15 cellular contexts compared by ENCODE assay signal in the genomic region with DNA sequence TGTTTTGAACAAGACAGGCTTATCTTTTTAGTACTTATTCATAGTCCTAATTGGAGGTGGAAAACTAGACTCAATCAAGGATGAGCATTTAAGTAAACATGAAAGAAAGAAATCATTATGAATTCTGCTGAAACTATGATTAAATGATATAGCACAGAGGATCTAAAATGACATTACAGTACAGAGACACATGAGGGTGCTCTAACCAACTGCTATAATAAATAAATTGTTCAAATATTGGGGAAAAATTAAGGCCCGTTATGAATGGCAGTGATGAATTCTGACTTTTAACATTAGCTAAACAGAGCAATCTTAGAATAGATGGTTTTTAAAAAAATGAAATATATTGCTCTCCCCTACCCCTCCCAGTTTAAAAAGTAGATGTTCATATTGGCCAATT. TPM values are rescaled to one million over a fixed set of nuclear protein-coding genes. Genes with fewer than 3 reads are reported as not detected.
DNase-seq lines count a peak whose midpoint lies in the region; ATAC-seq, FAIRE-seq and TF ChIP-seq lines count a peak whose summit lies in the region.
"Had no signal": no experiment of that assay in that cellular context is flagged by ENCODE, and none has a peak within 500 bp of the region (broad histone marks: within the 10 kb centered on the region; RNA-seq: fewer than 3 reads in every experiment).

No MANE protein-coding gene starts in this region.

- peaks cover 16% of the 10 kb centered on the region for H3K27me3 Mint-ChIP-seq in astrocyte (ENCODE audit: low read depth, unreplicated experiment)
- H3K27me3 Mint-ChIP-seq in activated T-helper 1 cell treated with anti-CD3 and anti-CD28 coated beads, Interleukin-12 subunit alpha, Interleukin-12 subunit beta, Interleukin-2, Interleukin-4 antibody, amounts not matched to agents 30 ng/mL and 10 ng/mL and 1 ng/mL, durations not matched to agents 14 hours and 24 hours and 36 hours (ENCODE audit: insufficient read depth) = peaks cover 2% of the 10 kb centered on the region

- no peaks in the 10 kb centered on the region for H3K27me3 ChIP-seq in astrocyte (ENCODE audit: insufficient read depth, low read length)
- H3K27me3 ChIP-seq: pancreas had no signal

- H3K4me2 ChIP-seq in A549 (no peak overlapping the region), astrocyte (ENCODE audit: low read length) (no peak overlapping the region)

- H3K4me3 Mint-ChIP-seq in astrocyte (ENCODE audit: unreplicated experiment) = no peak overlapping the region
- no peak overlapping the region for H3K4me3 Mint-ChIP-seq in activated T-helper 1 cell treated with anti-CD3 and anti-CD28 coated beads, Interleukin-12 subunit alpha, Interleukin-12 subunit beta, Interleukin-2, Interleukin-4 antibody, amounts not matched to agents 30 ng/mL and 10 ng/mL and 1 ng/mL, durations not matched to agents 14 hours and 24 hours and 36 hours
- H3K4me3 Mint-ChIP-seq: activated T-cell treated with anti-CD3 and anti-CD28 coated beads, Interleukin-2, amount 50 U/mL, for 72 hours had no signal

- no peaks in the 10 kb centered on the region for H3K4me1 ChIP-seq in A549
- no peaks in the 10 kb centered on the region for H3K4me1 ChIP-seq in astrocyte (ENCODE audit: insufficient read depth, low read length)

- WGBS in A549 (ENCODE audit: missing lambda C conversion rate) = 25% methylated on average over 1 of the region's 1 CpG

- POLR2A ChIA-PET in A549 (lab: Yijun Ruan, JAX) = no interaction called here

- TF ChIP-seq EP300 in A549 (IDR thresholded peaks at IDR 0.05) = no peak

- CTCF ChIA-PET in A549 (lab: Yijun Ruan, JAX) = interaction anchor here (1.6 kb wide), 1 partner anchor 21 kb away, joined by 3 read pairs; no protein-coding TSS in a partner anchor

- H3K9me3 Mint-ChIP-seq in astrocyte (ENCODE audit: unreplicated experiment) = no peaks in the 10 kb centered on the region
- no peaks in the 10 kb centered on the region for H3K9me3 Mint-ChIP-seq in activated T-helper 1 cell treated with anti-CD3 and anti-CD28 coated beads, Interleukin-12 subunit alpha, Interleukin-12 subunit beta, Interleukin-2, Interleukin-4 antibody, amounts not matched to agents 30 ng/mL and 10 ng/mL and 1 ng/mL, durations not matched to agents 14 hours and 24 hours and 36 hours
- H3K9me3 Mint-ChIP-seq: activated T-cell treated with anti-CD3 and anti-CD28 coated beads, Interleukin-2, amount 50 U/mL, for 72 hours had no signal

- H3K27ac ChIP-seq in A549 (no peak overlapping the region), astrocyte (ENCODE audit: low read depth, low read length) (no peak overlapping the region)
- H3K27ac ChIP-seq: pancreas had no signal

- H3K9me3 ChIP-seq in A549 (no peaks in the 10 kb centered on the region), astrocyte (ENCODE audit: insufficient read depth, low read depth, low read length) (no peaks in the 10 kb centered on the region)
- H3K9me3 ChIP-seq: pancreas had no signal

- FAIRE-seq in A549 (lab: Jason Lieb, UNC) (peak; percentile 28), astrocyte (lab: Jason Lieb, UNC) (no peak), frontal cortex (lab: Jason Lieb, UNC) (peak; percentile 30)
- FAIRE-seq: pancreas had no signal

- no peak overlapping the region for H2AFZ ChIP-seq in astrocyte (ENCODE audit: low read depth, low read length)

- H3K27ac Mint-ChIP-seq in astrocyte (ENCODE audit: unreplicated experiment) = no peak overlapping the region
- no peak overlapping the region for H3K27ac Mint-ChIP-seq in activated T-helper 1 cell treated with anti-CD3 and anti-CD28 coated beads, Interleukin-12 subunit alpha, Interleukin-12 subunit beta, Interleukin-2, Interleukin-4 antibody, amounts not matched to agents 30 ng/mL and 10 ng/mL and 1 ng/mL, durations not matched to agents 14 hours and 24 hours and 36 hours
- H3K27ac Mint-ChIP-seq: activated T-cell treated with anti-CD3 and anti-CD28 coated beads, Interleukin-2, amount 50 U/mL, for 72 hours had no signal

- no peak overlapping the region for H3K9ac ChIP-seq in astrocyte (ENCODE audit: low read length)

- intact Hi-C loops in activated T-helper 1 cell treated with anti-CD3 and anti-CD28 coated beads, Interleukin-12 subunit alpha, Interleukin-12 subunit beta, Interleukin-2, Interleukin-4 antibody, amounts not matched to agents 30 ng/mL and 10 ng/mL and 1 ng/mL, durations not matched to agents 14 hours and 24 hours and 36 hours (cut with micrococcal nuclease) = no loop called here

- TF ChIP-seq POLR2A in A549 (IDR thresholded peaks at IDR 0.05; ENCODE audit: low read length) = no peak

- no peaks in the 10 kb centered on the region for H4K20me1 ChIP-seq in astrocyte (ENCODE audit: insufficient read depth, low read length)

- 0 out of 6 replicates have a peak, but pooled peaks of 1 of the 2 experiments have one; percentile 41 for ATAC-seq in A549
- ATAC-seq: activated T-cell treated with anti-CD3 and anti-CD28 coated beads, Interleukin-2, amount 50 U/mL, for 72 hours; pancreas had no signal

- no peaks in the 10 kb centered on the region for H3K36me3 ChIP-seq in astrocyte (ENCODE audit: insufficient read depth, low read length)
- H3K36me3 ChIP-seq: pancreas had no signal

- H3K36me3 Mint-ChIP-seq in astrocyte (ENCODE audit: low read depth, unreplicated experiment) = no peaks in the 10 kb centered on the region
- H3K36me3 Mint-ChIP-seq in activated T-helper 1 cell treated with anti-CD3 and anti-CD28 coated beads, Interleukin-12 subunit alpha, Interleukin-12 subunit beta, Interleukin-2, Interleukin-4 antibody, amounts not matched to agents 30 ng/mL and 10 ng/mL and 1 ng/mL, durations not matched to agents 14 hours and 24 hours and 36 hours (ENCODE audit: low read depth) = no peaks in the 10 kb centered on the region

- DNase-seq in A549 (ENCODE audit: low read depth in 1 of 2, low spot score in 1 of 2) (no peak), HT-29 (ENCODE audit: low spot score) (peak; percentile 41), astrocyte (ENCODE audit: low read depth) (no peak), frontal cortex (ENCODE audit: low spot score in 2 of 2) (no peak), SHP77 (lab: John Stamatoyannopoulos, UW) (no peak), NCI-H510A (lab: John Stamatoyannopoulos, UW) (no peak), H4 (ENCODE audit: low spot score) (no peak)
- no peak for DNase-seq in activated T-helper 1 cell treated with anti-CD3 and anti-CD28 coated beads, Interleukin-12 subunit alpha, Interleukin-12 subunit beta, Interleukin-2, Interleukin-4 antibody, amounts not matched to agents 30 ng/mL and 10 ng/mL and 1 ng/mL, durations not matched to agents 14 hours and 24 hours and 36 hours (ENCODE audit: low spot score)
- DNase-seq: activated CD4-positive, alpha-beta T cell treated with anti-CD3 and anti-CD28 coated beads, Interleukin-2, amount 50 U/mL, for 4 hours; activated T-cell treated with anti-CD3 and anti-CD28 coated beads, Interleukin-2, amount 50 U/mL, for 72 hours; amygdala; islet precursor cell; MV-4-11; pancreas had no signal

- H3K4me1 Mint-ChIP-seq in astrocyte (ENCODE audit: low read depth, unreplicated experiment) = no peaks in the 10 kb centered on the region
- H3K4me1 Mint-ChIP-seq in activated T-helper 1 cell treated with anti-CD3 and anti-CD28 coated beads, Interleukin-12 subunit alpha, Interleukin-12 subunit beta, Interleukin-2, Interleukin-4 antibody, amounts not matched to agents 30 ng/mL and 10 ng/mL and 1 ng/mL, durations not matched to agents 14 hours and 24 hours and 36 hours (ENCODE audit: low read depth) = no peaks in the 10 kb centered on the region

- no peaks in the 10 kb centered on the region for H3K79me2 ChIP-seq in astrocyte (ENCODE audit: insufficient read depth, low read length)

- 0 out of 3 replicates have a peak, but pooled peaks have one; percentile 26 for TF ChIP-seq CTCF in A549 (IDR thresholded peaks at IDR 0.05)
- TF ChIP-seq CTCF in astrocyte (IDR thresholded peaks at IDR 0.05; ENCODE audit: insufficient read depth, low read depth, low read length) = peak; percentile 19

- no peak overlapping the region for H3K4me3 ChIP-seq in A549
- H3K4me3 ChIP-seq in astrocyte (ENCODE audit: insufficient read depth, low read depth, low read length) = no peak overlapping the region
- H3K4me3 ChIP-seq: pancreas had no signal

- TF ChIP-seq RAD21 in A549 (conservative IDR thresholded peaks at IDR 0.05 in 1 of 2, IDR thresholded peaks at IDR 0.05 in 1 of 2) = peak; percentile 32 to 34; a peak in 2 of 5 replicates

TF ChIP-seq in A549, 52 proteins besides CTCF, POLR2A, EP300 and RAD21:
- peak; percentile 31; the same call in 1 of the 3 replicates for TF ChIP-seq SMC3 (IDR thresholded peaks at IDR 0.05)
- TF ChIP-seq RFX5 (IDR thresholded peaks at IDR 0.05) = no peak
- TF ChIP-seq KDM5A (IDR thresholded peaks at IDR 0.05) = no peak
TF ChIP-seq in A549: peak in this region for 1.

RNA-seq across cellular contexts. Expression of a gene that starts 10.3 kb away (rescaled TPM):
- polyA plus RNA-seq in A549 (2011; rRNA removed) (not detected in 2 replicates), A549 (2017; fragmentation: RNase III; extraction: RNeasy Plus Mini Kit Qiagen cat#74134 plus additional on column Dnase treatment) (not detected in 3 replicates)
- polyA plus RNA-seq in A549 (2012; cell fraction: cytosol; rRNA removed) = 0.01 TPM in 2 replicates
- not detected in 2 replicates for polyA plus RNA-seq in A549 (2012; cell fraction: nucleus; rRNA removed)
- polyA minus RNA-seq in A549 (2011; rRNA and poly(A)+ RNA removed) = not detected in 2 replicates
- total RNA-seq in HT-29 (2014; rRNA removed; shearing (Covaris generic)) = not detected in 2 replicates
- total RNA-seq in astrocyte (0.07 and 0.24 TPM in 2 replicates), frontal cortex (0.41 TPM)
- total RNA-seq in activated T-helper 1 cell treated with anti-CD3 and anti-CD28 coated beads, Interleukin-12 subunit alpha, Interleukin-12 subunit beta, Interleukin-2, Interleukin-4 antibody, amounts not matched to agents 30 ng/mL and 10 ng/mL and 1 ng/mL, durations not matched to agents 14 hours and 24 hours and 36 hours = not detected in 2 replicates
- not detected in 2 replicates for total RNA-seq in H4 (2014; rRNA removed; shearing (Covaris generic))
- total RNA-seq: activated T-cell treated with anti-CD3 and anti-CD28 coated beads, Interleukin-2, amount 50 U/mL, for 72 hours; HT1080 had no signal
